In the genomic region with DNA sequence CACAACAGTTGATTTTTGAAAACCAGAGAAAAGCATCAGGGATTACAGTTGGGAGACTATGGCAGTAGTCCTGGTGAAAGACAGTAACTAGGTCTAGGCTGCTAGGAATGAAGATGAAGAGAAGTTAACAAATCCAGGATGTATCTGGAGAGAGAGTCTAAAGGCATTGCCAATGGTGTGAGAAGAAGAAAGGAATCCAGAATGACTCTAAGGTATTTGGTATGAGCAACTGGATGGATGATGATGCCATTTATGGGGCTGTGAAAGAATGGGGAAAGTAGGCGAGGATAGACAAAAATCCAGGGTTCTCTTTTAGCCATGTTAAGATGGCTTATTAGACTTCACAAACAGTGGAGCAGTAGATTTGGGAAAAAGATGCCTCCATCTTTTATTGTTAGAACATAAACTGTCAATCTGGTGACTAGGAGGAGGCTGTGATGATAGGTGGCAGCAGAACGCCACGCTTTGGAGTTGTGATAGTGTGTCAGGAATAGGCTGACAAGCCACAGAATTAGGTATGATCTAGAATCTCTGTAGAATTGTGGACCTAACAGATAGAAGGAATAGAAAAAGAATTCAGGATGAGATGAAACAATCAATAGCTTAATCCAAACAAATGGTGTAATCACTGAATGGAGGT, we compare ENCODE assay signal across 1 cellular context.
TF ChIP-seq lines count a peak whose summit lies in the region.

No MANE protein-coding gene starts in this region.

TF ChIP-seq in HepG2, 621 proteins besides CTCF, POLR2A, EP300 and RAD21 (continued from another document):
- no peak for TF ChIP-seq IRX3 (CRISPR knock-in tag; IDR thresholded peaks at IDR 0.05; ENCODE audit: borderline replicate concordance, low read depth)
- no peak for TF ChIP-seq JUN (CRISPR knock-in tag; IDR thresholded peaks at IDR 0.05)
- TF ChIP-seq SMC3 (IDR thresholded peaks at IDR 0.05; ENCODE audit: low read length), result peak; percentile 61
- TF ChIP-seq, protein P1, sequence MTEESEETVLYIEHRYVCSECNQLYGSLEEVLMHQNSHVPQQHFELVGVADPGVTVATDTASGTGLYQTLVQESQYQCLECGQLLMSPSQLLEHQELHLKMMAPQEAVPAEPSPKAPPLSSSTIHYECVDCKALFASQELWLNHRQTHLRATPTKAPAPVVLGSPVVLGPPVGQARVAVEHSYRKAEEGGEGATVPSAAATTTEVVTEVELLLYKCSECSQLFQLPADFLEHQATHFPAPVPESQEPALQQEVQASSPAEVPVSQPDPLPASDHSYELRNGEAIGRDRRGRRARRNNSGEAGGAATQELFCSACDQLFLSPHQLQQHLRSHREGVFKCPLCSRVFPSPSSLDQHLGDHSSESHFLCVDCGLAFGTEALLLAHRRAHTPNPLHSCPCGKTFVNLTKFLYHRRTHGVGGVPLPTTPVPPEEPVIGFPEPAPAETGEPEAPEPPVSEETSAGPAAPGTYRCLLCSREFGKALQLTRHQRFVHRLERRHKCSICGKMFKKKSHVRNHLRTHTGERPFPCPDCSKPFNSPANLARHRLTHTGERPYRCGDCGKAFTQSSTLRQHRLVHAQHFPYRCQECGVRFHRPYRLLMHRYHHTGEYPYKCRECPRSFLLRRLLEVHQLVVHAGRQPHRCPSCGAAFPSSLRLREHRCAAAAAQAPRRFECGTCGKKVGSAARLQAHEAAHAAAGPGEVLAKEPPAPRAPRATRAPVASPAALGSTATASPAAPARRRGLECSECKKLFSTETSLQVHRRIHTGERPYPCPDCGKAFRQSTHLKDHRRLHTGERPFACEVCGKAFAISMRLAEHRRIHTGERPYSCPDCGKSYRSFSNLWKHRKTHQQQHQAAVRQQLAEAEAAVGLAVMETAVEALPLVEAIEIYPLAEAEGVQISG (CRISPR knock-in tag; IDR thresholded peaks at IDR 0.05), result no peak
